ENCODE assay signal across 10 cellular contexts in the genomic region with DNA sequence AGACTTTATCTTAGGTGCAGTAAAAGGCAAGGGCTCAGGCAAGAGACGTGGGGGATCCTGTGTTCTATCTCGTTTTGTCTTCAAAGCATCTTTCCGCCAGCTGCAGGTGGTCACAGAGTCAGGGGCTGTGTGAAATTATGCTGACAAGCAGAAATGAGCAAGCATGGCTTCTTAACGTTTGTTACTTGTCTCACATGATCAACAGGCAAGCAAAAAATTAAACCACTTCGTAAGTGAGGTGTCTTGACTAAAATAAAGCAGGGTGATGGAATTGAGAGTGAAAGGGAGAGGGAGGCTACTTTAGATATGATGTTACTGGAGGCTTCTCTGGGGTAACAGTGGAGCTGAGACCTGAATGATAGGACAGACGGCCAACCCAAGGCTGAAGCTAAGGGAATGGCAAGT. TPM values are rescaled to one million over a fixed set of nuclear protein-coding genes. Genes with fewer than 3 reads are reported as not detected.
DNase-seq lines count a peak whose midpoint lies in the region; ATAC-seq and TF ChIP-seq lines count a peak whose summit lies in the region.
"Had no signal": no experiment of that assay in that cellular context is flagged by ENCODE, and none has a peak within 500 bp of the region (broad histone marks: within the 10 kb centered on the region; RNA-seq: fewer than 3 reads in every experiment).

No MANE protein-coding gene starts in this region.

- TF ChIP-seq CTCF in brain (conservative IDR thresholded peaks at IDR 0.05) = no peak
- TF ChIP-seq CTCF in A673 (conservative IDR thresholded peaks at IDR 0.05; ENCODE audit: low read depth, low read length) = no peak

- peaks cover 9 to 24% (median 10%) of the 10 kb centered on the region in 4 donors for H3K4me1 Mint-ChIP-seq in CD4-positive, alpha-beta memory T cell
- peaks cover 4% of the 10 kb centered on the region for H3K4me1 Mint-ChIP-seq in brain

- peaks cover 0 to under 1% of the 10 kb centered on the region in 2 donors for H3K27me3 Mint-ChIP-seq in CD4-positive, alpha-beta memory T cell
- peaks cover 60% of the 10 kb centered on the region for H3K27me3 Mint-ChIP-seq in brain

- peak; percentile 22 for ATAC-seq in GM18858 (IDR thresholded peaks at IDR 0.05; ENCODE audit: unreplicated experiment)
- peak; percentile 20 for ATAC-seq in HG03558 (IDR thresholded peaks at IDR 0.05; ENCODE audit: extremely low read depth, unreplicated experiment)
- no peak for ATAC-seq in HG02973 (IDR thresholded peaks at IDR 0.05; ENCODE audit: unreplicated experiment)

- no peak for DNase-seq in CD4-positive, alpha-beta memory T cell
- no peak for DNase-seq in stimulated activated CD4-positive, alpha-beta T cell treated with anti-CD3 and anti-CD28 coated beads, Interleukin-1b, Interleukin-23, amount 100 ng/mL, for 48 hours
- DNase-seq in putamen (ENCODE audit: low spot score) (no peak), A673 (ENCODE audit: low spot score) (no peak)
- DNase-seq: NCI-H2029, nephron progenitor cell had no signal

- H3K27ac Mint-ChIP-seq in CD4-positive, alpha-beta memory T cell = peak overlapping the region in 6 of 7 donors; percentile 3 to 93 (median 70)
- H3K27ac Mint-ChIP-seq in brain = no peak overlapping the region
- H3K27ac Mint-ChIP-seq: nephron progenitor cell had no signal

- H3K9me3 Mint-ChIP-seq in CD4-positive, alpha-beta memory T cell = no peaks in the 10 kb centered on the region
- peaks cover 0 to 6% (median 2%) of the 10 kb centered on the region in 5 experiments for H3K9me3 Mint-ChIP-seq in brain

- H3K9me3 ChIP-seq in CD4-positive, alpha-beta memory T cell (ENCODE audit: control insufficient read depth in 1 of 2, low read length in 2 of 2) = no peaks in the 10 kb centered on the region
- no peaks in the 10 kb centered on the region for H3K9me3 ChIP-seq in A673 (ENCODE audit: low read depth, low read length, poor library complexity, severe bottlenecking)

- intact Hi-C loops in CD4-positive, alpha-beta memory T cell (cut with micrococcal nuclease) = loop anchor here (2.0 to 10.0 kb wide), 3 partner anchors 144 to 634 kb away; a partner anchor contains a TSS
- intact Hi-C loops in A673 (cut with micrococcal nuclease; ENCODE audit: unreplicated experiment) = loop anchor here (5.0 kb wide), 1 partner anchor 109 kb away; no protein-coding TSS in a partner anchor

- H3K27ac ChIP-seq in CD4-positive, alpha-beta memory T cell (ENCODE audit: low read depth, low read length) = no peak overlapping the region
- no peak overlapping the region for H3K27ac ChIP-seq in A673 (ENCODE audit: low read depth, low read length, poor library complexity, severe bottlenecking)

- CTCF ChIA-PET in CD4-positive, alpha-beta memory T cell (lab: Charles Lee; ENCODE audit: partially characterized antibody) = interaction anchor here (1.2 kb wide), 4 partner anchors 8 to 133 kb away, joined by 3 to 5 read pairs (median 4); no protein-coding TSS in a partner anchor
- CTCF ChIA-PET in A673 (lab: Charles Lee) = no interaction called here

- H3K36me3 Mint-ChIP-seq in CD4-positive, alpha-beta memory T cell = peaks cover 0 to 3% of the 10 kb centered on the region in 2 donors
- no peaks in the 10 kb centered on the region for H3K36me3 Mint-ChIP-seq in brain

- no peaks in the 10 kb centered on the region for H3K36me3 ChIP-seq in CD4-positive, alpha-beta memory T cell (ENCODE audit: insufficient read depth, low read length)
- H3K36me3 ChIP-seq in A673 (ENCODE audit: insufficient read depth, low read length, poor library complexity, severe bottlenecking) = no peaks in the 10 kb centered on the region

- peaks cover 14% of the 10 kb centered on the region for H3K4me1 ChIP-seq in CD4-positive, alpha-beta memory T cell (ENCODE audit: insufficient read depth, low read length)
- H3K4me1 ChIP-seq in A673 (ENCODE audit: insufficient read depth, low read length, poor library complexity, severe bottlenecking) = no peaks in the 10 kb centered on the region

- no peaks in the 10 kb centered on the region for H3K27me3 ChIP-seq in CD4-positive, alpha-beta memory T cell (ENCODE audit: insufficient read depth, low read length)
- H3K27me3 ChIP-seq in A673 (replicated peaks; ENCODE audit: insufficient read depth, low read depth, low read length, poor library complexity) = no peaks in the 10 kb centered on the region

- H3K4me3 ChIP-seq in CD4-positive, alpha-beta memory T cell (ENCODE audit: low read length in 2 of 2) = no peak overlapping the region
- H3K4me3 ChIP-seq in A673 (ENCODE audit: low read depth, low read length, poor library complexity, severe bottlenecking) = no peak overlapping the region

- POLR2A ChIA-PET in CD4-positive, alpha-beta memory T cell (lab: Charles Lee; ENCODE audit: partially characterized antibody) = no interaction called here
- POLR2A ChIA-PET in A673 (lab: Charles Lee; ENCODE audit: low non-redundant PET) = no interaction called here

- peak overlapping the region in 3 of 8 donors; percentile 21 to 91 (median 46) for H3K4me3 Mint-ChIP-seq in CD4-positive, alpha-beta memory T cell
- peak overlapping the region in 3 of 5 experiments; percentile 5 to 24 (median 7) for H3K4me3 Mint-ChIP-seq in brain

- no TSS peak for BruUV-seq in A673 (replicated peaks; lab: Mats Ljungman, UMichigan)

RNA-seq across cellular contexts. Expression of a gene that starts 1.4 kb away (rescaled TPM):
- 1 to 10 TPM; 3.7 to 4.2 TPM for total RNA-seq in CD4-positive, alpha-beta memory T cell
- under 1 TPM; 0.87 to 0.89 TPM for polyA plus RNA-seq in CD4-positive, alpha-beta memory T cell
- 0.29 TPM for polyA plus RNA-seq in brain (ENCODE audit: insufficient read depth, low read depth, low replicate concordance)
- total RNA-seq in A673 (2021) = 6.8 and 6.9 TPM in 2 replicates

Comparison
In these comparisons a context has a peak if more than half of its experiments do, and no peak if none do; other contexts are left out.
1. H3K27ac Mint-ChIP-seq: peak in CD4-positive, alpha-beta memory T cell (6 of 7); none in brain (0 of 5).